ENCODE assay signal across 18 cellular contexts in the genomic region with DNA sequence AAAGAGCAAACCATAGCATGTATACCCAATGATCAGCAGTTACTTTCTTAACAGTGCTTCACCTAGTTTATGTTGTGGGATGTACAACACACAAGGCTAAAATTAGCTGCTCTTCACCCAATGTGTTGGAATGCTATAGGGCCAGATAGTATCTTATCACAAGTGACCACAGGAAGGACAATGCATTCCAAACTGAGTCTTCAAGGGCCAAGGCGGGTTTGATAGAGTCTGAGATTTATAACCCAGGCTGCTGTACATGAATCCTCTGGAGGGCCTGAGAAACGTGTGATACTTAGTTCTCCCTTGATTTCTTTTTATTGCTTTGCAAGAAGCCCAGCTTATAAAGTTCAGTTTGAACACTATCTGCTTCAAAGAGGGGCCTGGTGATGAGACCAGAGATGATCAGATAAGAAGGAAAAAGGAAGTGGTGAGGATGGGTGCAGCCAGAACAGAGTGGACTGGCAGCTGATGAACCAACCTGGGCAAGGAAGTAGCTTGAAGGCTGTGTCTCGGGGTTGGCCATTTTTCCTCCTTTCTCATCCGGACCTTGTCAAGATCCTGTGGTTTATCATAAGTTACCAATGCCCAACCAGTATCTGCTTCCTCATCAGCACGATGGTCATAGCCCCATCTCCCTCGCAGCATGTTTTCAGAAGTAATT.
DNase-seq lines count a peak whose midpoint lies in the region; ATAC-seq and TF ChIP-seq lines count a peak whose summit lies in the region.
"Had no signal": no experiment of that assay in that cellular context is flagged by ENCODE, and none has a peak within 500 bp of the region (broad histone marks: within the 10 kb centered on the region; RNA-seq: fewer than 3 reads in every experiment).

No MANE protein-coding gene starts in this region.

- DNase-seq in EH (ENCODE audit: low read depth): peak; percentile 92
- DNase-seq in NOMO-1 treated with dmso at 0.1 percent for 144 hours (lab: John Stamatoyannopoulos, UW; ENCODE audit: unreplicated experiment): peak; percentile 20
- peak; percentile 7 for DNase-seq in fibroblast of the aortic adventitia (ENCODE audit: low read depth)
- peak; percentile 15 for DNase-seq in renal cortical epithelial cell (ENCODE audit: low read depth)
- DNase-seq in MCF 10A (ENCODE audit: unreplicated experiment): no peak
- no peak for DNase-seq in stimulated activated CD4-positive, alpha-beta T cell treated with anti-CD3 and anti-CD28 coated beads, Interleukin-4, amount 100 ng/mL, for 24 hours
- DNase-seq in NCI-H446 treated with DMSO at 0.1 percent for 48 hours (lab: John Stamatoyannopoulos, UW): no peak
- no peak for DNase-seq in naive thymus-derived CD4-positive, alpha-beta T cell
- DNase-seq: activated CD4-positive, alpha-beta T cell treated with anti-CD3 and anti-CD28 coated beads, Interleukin-2, amount 50 U/mL, for 48 hours; activated effector memory CD4-positive, alpha-beta T cell treated with anti-CD3 and anti-CD28 coated beads, Interleukin-2, amount 50 U/mL, for 16 hours; AML-193; DND-41; NCI-H187; stimulated activated CD4-positive, alpha-beta T cell treated with anti-CD3 and anti-CD28 coated beads, Interleukin-12 subunit alpha, Interleukin-12 subunit beta, amount 100 ng/mL, for 4 hours had no signal

- intact Hi-C loops in MCF 10A (cut with micrococcal nuclease): no loop called here
- intact Hi-C loops in naive thymus-derived CD4-positive, alpha-beta T cell (cut with micrococcal nuclease): no loop called here

- TF ChIP-seq CTCF in fibroblast of the aortic adventitia (IDR thresholded peaks at IDR 0.05; ENCODE audit: insufficient read depth, low read length) (no peak), MCF 10A (IDR thresholded peaks at IDR 0.05; ENCODE audit: unreplicated experiment) (no peak)

- H3K27me3 ChIP-seq in naive thymus-derived CD4-positive, alpha-beta T cell (ENCODE audit: control insufficient read depth in 2 of 2, insufficient read depth in 2 of 2, low read length in 2 of 2): peaks cover 0 to 3% of the 10 kb centered on the region in 2 donors
- H3K27me3 ChIP-seq: esophagus muscularis mucosa, neural progenitor cell had no signal

- no peaks in the 10 kb centered on the region for H3K9me3 Mint-ChIP-seq in MCF 10A (ENCODE audit: unreplicated experiment)
- peaks cover 0 to 5% (median 0%) of the 10 kb centered on the region in 11 donors for H3K9me3 Mint-ChIP-seq in naive thymus-derived CD4-positive, alpha-beta T cell
- H3K9me3 Mint-ChIP-seq: neural progenitor cell; T-helper 1 cell treated with Interleukin-12 subunit alpha and Interleukin-12 subunit beta and Interleukin-4 antibody, amounts not matched to agents 30 μg/mL and 1 μg/mL, for 36 hours had no signal

- CTCF ChIA-PET in MCF 10A (lab: Yijun Ruan, JAX): interaction anchor here (0.5 to 2.1 kb wide), 12 partner anchors 10 to 1734 kb away, joined by 3 to 8 read pairs (median 4); no protein-coding TSS in a partner anchor
- CTCF ChIA-PET in naive thymus-derived CD4-positive, alpha-beta T cell (lab: Charles Lee): no interaction called here

- no peaks in the 10 kb centered on the region for H3K9me3 ChIP-seq in naive thymus-derived CD4-positive, alpha-beta T cell (ENCODE audit: control insufficient read depth in 2 of 3, low read length in 3 of 3)
- H3K9me3 ChIP-seq: esophagus muscularis mucosa had no signal

- no peak overlapping the region for H3K27ac ChIP-seq in naive thymus-derived CD4-positive, alpha-beta T cell (ENCODE audit: low read depth, low read length)
- H3K27ac ChIP-seq: neural progenitor cell had no signal

- H3K36me3 ChIP-seq in naive thymus-derived CD4-positive, alpha-beta T cell (ENCODE audit: control insufficient read depth in 2 of 3, insufficient read depth in 3 of 3, low read length in 3 of 3): no peaks in the 10 kb centered on the region
- H3K36me3 ChIP-seq: esophagus muscularis mucosa, neural progenitor cell had no signal

- no peak for ATAC-seq in naive thymus-derived CD4-positive, alpha-beta T cell

- no peaks in the 10 kb centered on the region for H3K4me1 ChIP-seq in naive thymus-derived CD4-positive, alpha-beta T cell (ENCODE audit: control insufficient read depth in 2 of 2, insufficient read depth in 2 of 2, low read length in 2 of 2)
- H3K4me1 ChIP-seq: neural progenitor cell had no signal

- no peak overlapping the region for H3K27ac Mint-ChIP-seq in MCF 10A (ENCODE audit: low read depth, unreplicated experiment)
- H3K27ac Mint-ChIP-seq in naive thymus-derived CD4-positive, alpha-beta T cell: no peak overlapping the region
- H3K27ac Mint-ChIP-seq: neural progenitor cell; T-helper 1 cell treated with Interleukin-12 subunit alpha and Interleukin-12 subunit beta and Interleukin-4 antibody, amounts not matched to agents 30 μg/mL and 1 μg/mL, for 36 hours had no signal

- no peaks in the 10 kb centered on the region for H3K36me3 Mint-ChIP-seq in MCF 10A (ENCODE audit: insufficient read depth, unreplicated experiment)
- no peaks in the 10 kb centered on the region for H3K36me3 Mint-ChIP-seq in naive thymus-derived CD4-positive, alpha-beta T cell
- H3K36me3 Mint-ChIP-seq: neural progenitor cell had no signal

- H3K4me1 Mint-ChIP-seq in MCF 10A (ENCODE audit: insufficient read depth, unreplicated experiment): peaks cover 68% of the 10 kb centered on the region
- H3K4me1 Mint-ChIP-seq in naive thymus-derived CD4-positive, alpha-beta T cell: peaks cover 0 to 2% (median 0%) of the 10 kb centered on the region in 7 donors
- H3K4me1 Mint-ChIP-seq: central memory CD8-positive, alpha-beta T cell; neural progenitor cell had no signal

- H3K4me3 Mint-ChIP-seq in MCF 10A (ENCODE audit: unreplicated experiment): no peak overlapping the region
- no peak overlapping the region for H3K4me3 Mint-ChIP-seq in naive thymus-derived CD4-positive, alpha-beta T cell
- H3K4me3 Mint-ChIP-seq: central memory CD8-positive, alpha-beta T cell; neural progenitor cell; T-helper 1 cell treated with Interleukin-12 subunit alpha and Interleukin-12 subunit beta and Interleukin-4 antibody, amounts not matched to agents 30 μg/mL and 1 μg/mL, for 36 hours had no signal

- H3K27me3 Mint-ChIP-seq in MCF 10A (ENCODE audit: insufficient read depth, unreplicated experiment): no peaks in the 10 kb centered on the region
- peaks cover 0 to 7% (median 4%) of the 10 kb centered on the region in 5 donors for H3K27me3 Mint-ChIP-seq in naive thymus-derived CD4-positive, alpha-beta T cell
- H3K27me3 Mint-ChIP-seq: central memory CD8-positive, alpha-beta T cell had no signal

- no peak overlapping the region for H3K4me3 ChIP-seq in fibroblast of the aortic adventitia (ENCODE audit: low read depth, low read length)
- H3K4me3 ChIP-seq in naive thymus-derived CD4-positive, alpha-beta T cell (ENCODE audit: low read length): no peak overlapping the region
- H3K4me3 ChIP-seq: esophagus muscularis mucosa, neural progenitor cell had no signal

- POLR2A ChIA-PET in MCF 10A (lab: Yijun Ruan, JAX): interaction anchor here (0.6 to 5.3 kb wide), 8 partner anchors 18 to 168 kb away, joined by 3 to 63 read pairs (median 4); no protein-coding TSS in a partner anchor
- POLR2A ChIA-PET in naive thymus-derived CD4-positive, alpha-beta T cell (lab: Charles Lee): no interaction called here

- BruUV-seq in MCF 10A (replicated peaks; lab: Mats Ljungman, UMichigan): no TSS peak

Comparison
In these comparisons a context has a peak if more than half of its experiments do, and no peak if none do; other contexts are left out.
1. DNase-seq: peak in EH (single experiment), NOMO-1 treated with dmso at 0.1 percent for 144 hours (single experiment), fibroblast of the aortic adventitia (single experiment) and renal cortical epithelial cell (single experiment); none in MCF 10A (single experiment), stimulated activated CD4-positive, alpha-beta T cell treated with anti-CD3 and anti-CD28 coated beads, Interleukin-4, amount 100 ng/mL, for 24 hours (single experiment), NCI-H446 treated with DMSO at 0.1 percent for 48 hours (single experiment) and naive thymus-derived CD4-positive, alpha-beta T cell (0 of 9).